Comparison of ENCODE assay signal across 20 cellular contexts in genomic region chr14:95052016-95052585, GRCh38.
DNase-seq lines count a peak whose midpoint lies in the region; ATAC-seq and TF ChIP-seq lines count a peak whose summit lies in the region.
"Had no signal": no experiment of that assay in that cellular context is flagged by ENCODE, and none has a peak within 500 bp of the region (broad histone marks: within the 10 kb centered on the region; RNA-seq: fewer than 3 reads in every experiment).

No MANE protein-coding gene starts in this region.

- H3K36me3 ChIP-seq in RWPE2 (ENCODE audit: low read depth) = no peaks in the 10 kb centered on the region
- H3K36me3 ChIP-seq in sigmoid colon = no peaks in the 10 kb centered on the region
- H3K36me3 ChIP-seq: HAP-1, SJCRH30 had no signal

- no peak for TF ChIP-seq CTCF in RWPE2 (IDR thresholded peaks at IDR 0.05; ENCODE audit: poor library complexity, severe bottlenecking)
- TF ChIP-seq CTCF in sigmoid colon (IDR thresholded peaks at IDR 0.05) = no peak
- no peak for TF ChIP-seq CTCF in GM13976 (IDR thresholded peaks at IDR 0.05; ENCODE audit: borderline replicate concordance, control extremely low read depth, extremely low read depth, insufficient read depth, missing control alignments)

- 81 to 82% methylated on average over 14 of the region's 14 CpGs for WGBS in sigmoid colon, 2 donors

- in situ Hi-C loops in GM13976 (cut with MboI; ENCODE audit: low sequenced_read_pairs, unreplicated experiment) (no loop called here), KBM-7 (cut with MboI; ENCODE audit: low pct_unique_long_range_greater_than_20kb, low sequenced_read_pairs) (no loop called here)

- intact Hi-C loops in sigmoid colon (cut with DNase I) = no loop called here

- H3K9me3 ChIP-seq in RWPE2 (ENCODE audit: severe bottlenecking) (no peaks in the 10 kb centered on the region), sigmoid colon (no peaks in the 10 kb centered on the region)
- H3K9me3 ChIP-seq: HAP-1, SJCRH30 had no signal

- no peak for TF ChIP-seq EP300 in sigmoid colon (IDR thresholded peaks at IDR 0.05)

- no peak overlapping the region for H3K4me3 ChIP-seq in RWPE2 (ENCODE audit: severe bottlenecking)
- H3K4me3 ChIP-seq in sigmoid colon = no peak overlapping the region
- H3K4me3 ChIP-seq: HAP-1, SJCRH30 had no signal

- H3K27ac ChIP-seq in RWPE2 (ENCODE audit: poor library complexity, severe bottlenecking) (no peak overlapping the region), sigmoid colon (no peak overlapping the region)
- H3K27ac ChIP-seq: KMS-11, SJCRH30 had no signal

- peaks cover 18% of the 10 kb centered on the region for H3K27me3 ChIP-seq in RWPE2 (ENCODE audit: insufficient read depth, poor library complexity, severe bottlenecking)
- H3K27me3 ChIP-seq in sigmoid colon = no peaks in the 10 kb centered on the region
- H3K27me3 ChIP-seq: SJCRH30 had no signal

- DNase-seq in activated CD8-positive, alpha-beta memory T cell treated with anti-CD3 and anti-CD28 coated beads, Interleukin-2, amount 50 U/mL, for 48 hours = peak; percentile 22
- no peak for DNase-seq in activated CD8-positive, alpha-beta memory T cell treated with anti-CD3 and anti-CD28 coated beads, Interleukin-2, amount 50 U/mL, for 4 hours
- DNase-seq in RWPE2 (ENCODE audit: low spot score) (peak; percentile 53), left lobe of liver (ENCODE audit: low spot score) (peak; percentile 38), sigmoid colon (peak; percentile 46), GDM1 (lab: John Stamatoyannopoulos, UW) (no peak), GM13976 (ENCODE audit: low spot score) (no peak), KBM-7 (no peak)
- DNase-seq: AML-193, C1 segment of cervical spinal cord, DMS153, NCI-H1436 treated with DMSO at 0.1 percent for 48 hours, NCI-H2029 treated with DMSO at 0.1 percent for 48 hours, NCI-H2171 treated with DMSO at 0.1 percent for 48 hours, NCI-H524 treated with DMSO at 0.1 percent for 48 hours had no signal

- H3K4me1 ChIP-seq in RWPE2 (ENCODE audit: insufficient read depth, poor library complexity, severe bottlenecking) = no peaks in the 10 kb centered on the region
- H3K4me1 ChIP-seq in sigmoid colon = peaks cover 0 to 20% (median 17%) of the 10 kb centered on the region in 4 donors
- H3K4me1 ChIP-seq: HAP-1 had no signal

- ATAC-seq in RWPE2 (ENCODE audit: low read depth) = no peak
- ATAC-seq in left lobe of liver = no peak
- ATAC-seq: CD8-positive, alpha-beta T cell; Panc1 had no signal

- TF ChIP-seq POLR2A in sigmoid colon (IDR thresholded peaks at IDR 0.05) = no peak

Comparison
In these comparisons a context has a peak if more than half of its experiments do, and no peak if none do; other contexts are left out.
1. DNase-seq: peak in activated CD8-positive, alpha-beta memory T cell treated with anti-CD3 and anti-CD28 coated beads, Interleukin-2, amount 50 U/mL, for 48 hours (single experiment), RWPE2 (single experiment), left lobe of liver (single experiment) and sigmoid colon (single experiment); none in activated CD8-positive, alpha-beta memory T cell treated with anti-CD3 and anti-CD28 coated beads, Interleukin-2, amount 50 U/mL, for 4 hours (single experiment), GDM1 (single experiment), GM13976 (single experiment) and KBM-7 (single experiment).